25 cellular contexts compared by ENCODE assay signal in the genomic region with DNA sequence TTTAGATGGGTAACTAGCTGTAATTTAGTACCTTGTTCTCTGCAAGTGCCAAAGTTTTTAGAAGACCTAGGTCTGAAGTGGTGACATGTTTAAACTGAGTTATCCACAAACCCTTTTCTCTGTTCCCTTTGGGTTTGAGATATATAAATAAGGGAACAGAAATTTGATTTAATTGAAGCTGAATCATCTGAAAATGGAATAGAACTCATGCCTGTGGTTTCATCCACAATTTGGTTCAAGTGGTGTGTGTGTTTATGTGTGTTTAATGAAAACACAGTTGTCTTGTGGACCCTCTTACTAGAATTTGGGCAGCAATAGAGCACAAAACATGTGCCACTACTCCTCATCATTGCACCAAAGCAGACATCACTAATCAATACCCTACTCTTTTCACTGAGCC.
"Had no signal": no experiment of that assay in that cellular context is flagged by ENCODE, and none has a peak within 500 bp of the region (broad histone marks: within the 10 kb centered on the region; RNA-seq: fewer than 3 reads in every experiment).

No MANE protein-coding gene starts in this region.

- DNase-seq: activated B cell treated with CpG ODN at 0.5 μM for 24 hours; activated CD4-positive, alpha-beta T cell treated with anti-CD3 and anti-CD28 coated beads for 1 hour; activated CD4-positive, alpha-beta T cell treated with anti-CD3 and anti-CD28 coated beads, Interleukin-2, amount 10 ng/mL, durations not matched to agents 24 days and 14 days; activated CD4-positive, alpha-beta T cell treated with anti-CD3 and anti-CD28 coated beads, Interleukin-2, amount 50 U/mL, for 48 hours; activated CD8-positive, alpha-beta memory T cell treated with anti-CD3 and anti-CD28 coated beads, Interleukin-2, amount 10 ng/mL, durations not matched to agents 7 days and 5 days; activated effector memory CD4-positive, alpha-beta T cell treated with Interleukin-2 at 50 U/mL for 16 hours; activated naive CD4-positive, alpha-beta T cell; activated T-cell treated with anti-CD3 and anti-CD28 coated beads, Interleukin-2, amount 50 U/mL, for 24 hours; Kasumi-1; KBM-7; NCI-H1048; NCI-H1417; NCI-H1930; NCI-H2171; NCI-H2227 treated with DMSO at 0.1 percent for 48 hours; NCI-H446 treated with DMSO at 0.1 percent for 48 hours; NCI-H526; NCI-H82; RPMI8226; T-cell; T-helper 2 cell; T1000 had no signal

- ATAC-seq: activated CD8-positive, alpha-beta memory T cell treated with anti-CD3 and anti-CD28 coated beads, Interleukin-2, amount 10 ng/mL, durations not matched to agents 7 days and 5 days; T-cell had no signal

- H3K9me3 ChIP-seq: ascending aorta had no signal

- H3K36me3 ChIP-seq: ascending aorta had no signal

- H3K4me3 ChIP-seq: ascending aorta, SK-N-MC had no signal

- H3K27me3 ChIP-seq: ascending aorta had no signal

- H3K27ac ChIP-seq: ascending aorta, SK-N-MC had no signal

- FAIRE-seq: TTC549 had no signal
